1 cellular context compared by ENCODE assay signal in the genomic region with DNA sequence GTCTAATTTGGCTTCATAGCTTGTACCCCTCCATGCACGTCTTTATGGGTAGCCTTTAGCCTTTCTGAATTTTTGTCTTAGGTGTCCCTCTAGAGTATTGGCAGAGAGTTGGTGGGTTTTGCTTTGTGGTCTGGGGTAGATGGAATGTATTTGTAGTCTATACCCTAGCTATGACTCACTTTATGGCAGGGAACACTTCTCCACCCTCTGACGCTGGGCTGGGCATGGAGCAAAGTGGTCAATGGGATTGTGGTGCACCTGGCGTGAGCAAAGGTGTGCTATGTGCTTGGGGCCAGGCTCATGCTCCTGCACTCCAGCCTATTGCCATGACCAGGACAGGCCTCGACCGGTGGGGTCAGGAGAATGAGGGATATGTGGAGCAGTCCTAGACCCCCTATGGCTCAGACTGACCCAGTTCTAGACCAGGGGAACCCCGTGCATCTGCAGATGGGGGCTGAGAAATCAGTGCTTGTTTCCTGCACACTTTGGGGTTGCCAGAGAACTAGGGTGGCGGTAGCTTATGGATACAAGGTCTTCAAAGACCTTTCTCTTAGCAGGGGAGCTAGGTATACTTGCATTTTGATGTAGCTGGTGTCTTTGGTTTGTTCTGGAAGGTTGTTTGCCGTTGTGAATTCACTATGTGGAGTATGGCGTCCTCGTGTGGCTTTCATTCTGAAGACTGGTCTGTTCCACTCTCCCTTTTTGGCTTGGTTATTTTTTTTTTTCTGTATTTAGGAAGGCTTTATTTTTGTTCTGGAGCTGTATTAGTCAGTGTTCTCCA.
TF ChIP-seq lines count a peak whose summit lies in the region.

No MANE protein-coding gene starts in this region.

TF ChIP-seq in H1, 55 proteins besides CTCF, POLR2A, EP300 and RAD21:
- TF ChIP-seq CHD2 (IDR thresholded peaks at IDR 0.05; ENCODE audit: low read length) (no peak), RBBP5 (IDR thresholded peaks at IDR 0.05; ENCODE audit: borderline replicate concordance, low read depth, low read length) (no peak), SUZ12 (IDR thresholded peaks at IDR 0.05; ENCODE audit: low read length) (no peak), KDM4A (IDR thresholded peaks at IDR 0.05; ENCODE audit: low read depth, low read length, severe bottlenecking) (no peak), BACH1 (IDR thresholded peaks at IDR 0.05; ENCODE audit: low read length) (no peak), FOSL1 (IDR thresholded peaks at IDR 0.05; ENCODE audit: insufficient read depth, low read depth, low read length) (no peak), ZNF274 (IDR thresholded peaks at IDR 0.05; ENCODE audit: borderline replicate concordance, extremely low read depth, low read length) (no peak), SIN3A (conservative IDR thresholded peaks at IDR 0.05 in 1 of 2, IDR thresholded peaks at IDR 0.05 in 1 of 2; ENCODE audit: low read depth in 1 of 2, low read length in 2 of 2) (no peak), CBX8 (IDR thresholded peaks at IDR 0.05; ENCODE audit: borderline replicate concordance, low read depth, low read length) (no peak), YY1 (IDR thresholded peaks at IDR 0.05; ENCODE audit: low read depth, low read length) (no peak), RFX5 (IDR thresholded peaks at IDR 0.05; ENCODE audit: borderline replicate concordance, low read depth, low read length) (no peak)
- TF ChIP-seq, protein P1, sequence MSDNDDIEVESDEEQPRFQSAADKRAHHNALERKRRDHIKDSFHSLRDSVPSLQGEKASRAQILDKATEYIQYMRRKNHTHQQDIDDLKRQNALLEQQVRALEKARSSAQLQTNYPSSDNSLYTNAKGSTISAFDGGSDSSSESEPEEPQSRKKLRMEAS (IDR thresholded peaks at IDR 0.05) = no peak
- TF ChIP-seq, protein P2, sequence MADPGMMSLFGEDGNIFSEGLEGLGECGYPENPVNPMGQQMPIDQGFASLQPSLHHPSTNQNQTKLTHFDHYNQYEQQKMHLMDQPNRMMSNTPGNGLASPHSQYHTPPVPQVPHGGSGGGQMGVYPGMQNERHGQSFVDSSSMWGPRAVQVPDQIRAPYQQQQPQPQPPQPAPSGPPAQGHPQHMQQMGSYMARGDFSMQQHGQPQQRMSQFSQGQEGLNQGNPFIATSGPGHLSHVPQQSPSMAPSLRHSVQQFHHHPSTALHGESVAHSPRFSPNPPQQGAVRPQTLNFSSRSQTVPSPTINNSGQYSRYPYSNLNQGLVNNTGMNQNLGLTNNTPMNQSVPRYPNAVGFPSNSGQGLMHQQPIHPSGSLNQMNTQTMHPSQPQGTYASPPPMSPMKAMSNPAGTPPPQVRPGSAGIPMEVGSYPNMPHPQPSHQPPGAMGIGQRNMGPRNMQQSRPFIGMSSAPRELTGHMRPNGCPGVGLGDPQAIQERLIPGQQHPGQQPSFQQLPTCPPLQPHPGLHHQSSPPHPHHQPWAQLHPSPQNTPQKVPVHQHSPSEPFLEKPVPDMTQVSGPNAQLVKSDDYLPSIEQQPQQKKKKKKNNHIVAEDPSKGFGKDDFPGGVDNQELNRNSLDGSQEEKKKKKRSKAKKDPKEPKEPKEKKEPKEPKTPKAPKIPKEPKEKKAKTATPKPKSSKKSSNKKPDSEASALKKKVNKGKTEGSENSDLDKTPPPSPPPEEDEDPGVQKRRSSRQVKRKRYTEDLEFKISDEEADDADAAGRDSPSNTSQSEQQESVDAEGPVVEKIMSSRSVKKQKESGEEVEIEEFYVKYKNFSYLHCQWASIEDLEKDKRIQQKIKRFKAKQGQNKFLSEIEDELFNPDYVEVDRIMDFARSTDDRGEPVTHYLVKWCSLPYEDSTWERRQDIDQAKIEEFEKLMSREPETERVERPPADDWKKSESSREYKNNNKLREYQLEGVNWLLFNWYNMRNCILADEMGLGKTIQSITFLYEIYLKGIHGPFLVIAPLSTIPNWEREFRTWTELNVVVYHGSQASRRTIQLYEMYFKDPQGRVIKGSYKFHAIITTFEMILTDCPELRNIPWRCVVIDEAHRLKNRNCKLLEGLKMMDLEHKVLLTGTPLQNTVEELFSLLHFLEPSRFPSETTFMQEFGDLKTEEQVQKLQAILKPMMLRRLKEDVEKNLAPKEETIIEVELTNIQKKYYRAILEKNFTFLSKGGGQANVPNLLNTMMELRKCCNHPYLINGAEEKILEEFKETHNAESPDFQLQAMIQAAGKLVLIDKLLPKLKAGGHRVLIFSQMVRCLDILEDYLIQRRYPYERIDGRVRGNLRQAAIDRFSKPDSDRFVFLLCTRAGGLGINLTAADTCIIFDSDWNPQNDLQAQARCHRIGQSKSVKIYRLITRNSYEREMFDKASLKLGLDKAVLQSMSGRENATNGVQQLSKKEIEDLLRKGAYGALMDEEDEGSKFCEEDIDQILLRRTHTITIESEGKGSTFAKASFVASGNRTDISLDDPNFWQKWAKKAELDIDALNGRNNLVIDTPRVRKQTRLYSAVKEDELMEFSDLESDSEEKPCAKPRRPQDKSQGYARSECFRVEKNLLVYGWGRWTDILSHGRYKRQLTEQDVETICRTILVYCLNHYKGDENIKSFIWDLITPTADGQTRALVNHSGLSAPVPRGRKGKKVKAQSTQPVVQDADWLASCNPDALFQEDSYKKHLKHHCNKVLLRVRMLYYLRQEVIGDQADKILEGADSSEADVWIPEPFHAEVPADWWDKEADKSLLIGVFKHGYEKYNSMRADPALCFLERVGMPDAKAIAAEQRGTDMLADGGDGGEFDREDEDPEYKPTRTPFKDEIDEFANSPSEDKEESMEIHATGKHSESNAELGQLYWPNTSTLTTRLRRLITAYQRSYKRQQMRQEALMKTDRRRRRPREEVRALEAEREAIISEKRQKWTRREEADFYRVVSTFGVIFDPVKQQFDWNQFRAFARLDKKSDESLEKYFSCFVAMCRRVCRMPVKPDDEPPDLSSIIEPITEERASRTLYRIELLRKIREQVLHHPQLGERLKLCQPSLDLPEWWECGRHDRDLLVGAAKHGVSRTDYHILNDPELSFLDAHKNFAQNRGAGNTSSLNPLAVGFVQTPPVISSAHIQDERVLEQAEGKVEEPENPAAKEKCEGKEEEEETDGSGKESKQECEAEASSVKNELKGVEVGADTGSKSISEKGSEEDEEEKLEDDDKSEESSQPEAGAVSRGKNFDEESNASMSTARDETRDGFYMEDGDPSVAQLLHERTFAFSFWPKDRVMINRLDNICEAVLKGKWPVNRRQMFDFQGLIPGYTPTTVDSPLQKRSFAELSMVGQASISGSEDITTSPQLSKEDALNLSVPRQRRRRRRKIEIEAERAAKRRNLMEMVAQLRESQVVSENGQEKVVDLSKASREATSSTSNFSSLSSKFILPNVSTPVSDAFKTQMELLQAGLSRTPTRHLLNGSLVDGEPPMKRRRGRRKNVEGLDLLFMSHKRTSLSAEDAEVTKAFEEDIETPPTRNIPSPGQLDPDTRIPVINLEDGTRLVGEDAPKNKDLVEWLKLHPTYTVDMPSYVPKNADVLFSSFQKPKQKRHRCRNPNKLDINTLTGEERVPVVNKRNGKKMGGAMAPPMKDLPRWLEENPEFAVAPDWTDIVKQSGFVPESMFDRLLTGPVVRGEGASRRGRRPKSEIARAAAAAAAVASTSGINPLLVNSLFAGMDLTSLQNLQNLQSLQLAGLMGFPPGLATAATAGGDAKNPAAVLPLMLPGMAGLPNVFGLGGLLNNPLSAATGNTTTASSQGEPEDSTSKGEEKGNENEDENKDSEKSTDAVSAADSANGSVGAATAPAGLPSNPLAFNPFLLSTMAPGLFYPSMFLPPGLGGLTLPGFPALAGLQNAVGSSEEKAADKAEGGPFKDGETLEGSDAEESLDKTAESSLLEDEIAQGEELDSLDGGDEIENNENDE (IDR thresholded peaks at IDR 0.05; ENCODE audit: insufficient replicate concordance, low read length) = no peak
